ENCODE assay signal across 8 cellular contexts in genomic region chr2:203225423-203226039, GRCh38. TPM values are rescaled to one million over a fixed set of nuclear protein-coding genes. Genes with fewer than 3 reads are reported as not detected.
DNase-seq lines count a peak whose midpoint lies in the region; ATAC-seq and TF ChIP-seq lines count a peak whose summit lies in the region.

No MANE protein-coding gene starts in this region.

- no peak overlapping the region for H3K27ac Mint-ChIP-seq in CD8-positive, alpha-beta T cell
- no peak overlapping the region for H3K27ac Mint-ChIP-seq in activated naive CD8-positive, alpha-beta T cell treated with anti-CD3 and anti-CD28 coated beads, Interleukin-2, amount 10 ng/mL, durations not matched to agents 7 days and 5 days
- H3K27ac Mint-ChIP-seq in activated T-helper 2 cell treated with anti-CD3 and anti-CD28 coated beads, Interferon-gamma antibody, Interleukin-2, Interleukin-4, amounts not matched to agents 10 μg/mL and 5 μg/mL and 100 μg/mL, durations not matched to agents 14 hours and 24 hours and 36 hours: no peak overlapping the region

- TF ChIP-seq EP300 in transverse colon (IDR thresholded peaks at IDR 0.05; ENCODE audit: low read depth): no peak

- no peaks in the 10 kb centered on the region for H3K9me3 ChIP-seq in CD8-positive, alpha-beta T cell (ENCODE audit: low read length)
- H3K9me3 ChIP-seq in transverse colon: no peaks in the 10 kb centered on the region

- no peaks in the 10 kb centered on the region for H3K9me3 Mint-ChIP-seq in CD8-positive, alpha-beta T cell
- H3K9me3 Mint-ChIP-seq in activated naive CD8-positive, alpha-beta T cell treated with anti-CD3 and anti-CD28 coated beads, Interleukin-2, amount 10 ng/mL, durations not matched to agents 7 days and 5 days: no peaks in the 10 kb centered on the region
- H3K9me3 Mint-ChIP-seq in activated T-helper 2 cell treated with anti-CD3 and anti-CD28 coated beads, Interferon-gamma antibody, Interleukin-2, Interleukin-4, amounts not matched to agents 10 μg/mL and 5 μg/mL and 100 μg/mL, durations not matched to agents 14 hours and 24 hours and 36 hours: no peaks in the 10 kb centered on the region

- peak in 5 of 7 experiments; percentile 13 to 44 (median 30) for DNase-seq in CD8-positive, alpha-beta T cell
- peak; percentile 11 for DNase-seq in NCI-H82 treated with DMSO at 0.1 percent for 48 hours (lab: John Stamatoyannopoulos, UW; ENCODE audit: unreplicated experiment)
- no peak for DNase-seq in activated naive CD8-positive, alpha-beta T cell treated with anti-CD3 and anti-CD28 coated beads, Interleukin-2, amount 10 ng/mL, durations not matched to agents 7 days and 5 days
- DNase-seq in kidney epithelial cell (ENCODE audit: low read depth): no peak
- no peak for DNase-seq in transverse colon
- no peak for DNase-seq in omental fat pad (ENCODE audit: low spot score)
- no peak for DNase-seq in activated T-helper 2 cell treated with anti-CD3 and anti-CD28 coated beads, Interferon-gamma antibody, Interleukin-2, Interleukin-4, amounts not matched to agents 10 μg/mL and 5 μg/mL and 100 μg/mL, durations not matched to agents 14 hours and 24 hours and 36 hours (ENCODE audit: low spot score)

- CTCF ChIA-PET in CD8-positive, alpha-beta T cell (lab: Charles Lee): interaction anchor here (0.8 to 2.9 kb wide), 9 partner anchors 9 to 652 kb away, joined by 3 to 13 read pairs (median 4); no protein-coding TSS in a partner anchor

- peak; percentile 71 for TF ChIP-seq CTCF in CD8-positive, alpha-beta T cell (IDR thresholded peaks at IDR 0.05)
- peak; percentile 75 for TF ChIP-seq CTCF in kidney epithelial cell (IDR thresholded peaks at IDR 0.05; ENCODE audit: insufficient read depth, low read length, poor library complexity, severe bottlenecking)
- TF ChIP-seq CTCF in transverse colon (IDR thresholded peaks at IDR 0.05): peak; percentile 64 to 75 (median 71)
- TF ChIP-seq CTCF in omental fat pad (IDR thresholded peaks at IDR 0.05): no peak

- no peak overlapping the region for H3K27ac ChIP-seq in CD8-positive, alpha-beta T cell (ENCODE audit: low read depth, low read length)
- H3K27ac ChIP-seq in transverse colon: no peak overlapping the region

- POLR2A ChIA-PET in CD8-positive, alpha-beta T cell (lab: Charles Lee): interaction anchor here (0.6 to 1.4 kb wide), 2 partner anchors 13 to 205 kb away, joined by 5 read pairs; partner anchors contain the start of gene CYP20A1
- POLR2A ChIA-PET in activated naive CD8-positive, alpha-beta T cell treated with anti-CD3 and anti-CD28 coated beads, Interleukin-2, amount 10 ng/mL, durations not matched to agents 7 days and 5 days (lab: Charles Lee): no interaction called here

- H3K4me3 ChIP-seq in CD8-positive, alpha-beta T cell (ENCODE audit: low read depth, low read length): no peak overlapping the region
- H3K4me3 ChIP-seq in kidney epithelial cell (ENCODE audit: low read depth, low read length) (no peak overlapping the region), transverse colon (no peak overlapping the region)

- no peaks in the 10 kb centered on the region for H3K36me3 Mint-ChIP-seq in CD8-positive, alpha-beta T cell
- H3K36me3 Mint-ChIP-seq in activated naive CD8-positive, alpha-beta T cell treated with anti-CD3 and anti-CD28 coated beads, Interleukin-2, amount 10 ng/mL, durations not matched to agents 7 days and 5 days: no peaks in the 10 kb centered on the region
- no peaks in the 10 kb centered on the region for H3K36me3 Mint-ChIP-seq in activated T-helper 2 cell treated with anti-CD3 and anti-CD28 coated beads, Interferon-gamma antibody, Interleukin-2, Interleukin-4, amounts not matched to agents 10 μg/mL and 5 μg/mL and 100 μg/mL, durations not matched to agents 14 hours and 24 hours and 36 hours (ENCODE audit: low read depth)

- in situ Hi-C loops in transverse colon (cut with MboI; ENCODE audit: low pct_ligation_motif_present in 1 of 4, low pct_unique_long_range_greater_than_20kb in 1 of 4, low sequenced_read_pairs in 3 of 4): loop anchor here in 3 of 4 donors (25.0 kb wide), 5 partner anchors 237 to 687 kb away; no protein-coding TSS in a partner anchor

- no peaks in the 10 kb centered on the region for H3K27me3 ChIP-seq in CD8-positive, alpha-beta T cell (ENCODE audit: insufficient read depth, low read length)
- H3K27me3 ChIP-seq in kidney epithelial cell (ENCODE audit: control insufficient read depth, insufficient read depth, low read length) (no peaks in the 10 kb centered on the region), transverse colon (no peaks in the 10 kb centered on the region)

- intact Hi-C loops in CD8-positive, alpha-beta T cell (cut with DNase I, micrococcal nuclease): loop anchor here (1.0 to 2.0 kb wide), 3 partner anchors 14 to 589 kb away; partner anchors contain the start of gene CYP20A1 (in 1 of the 2)
- intact Hi-C loops in transverse colon (cut with DNase I; ENCODE audit: low total_unique reads): no loop called here
- intact Hi-C loops in activated T-helper 2 cell treated with anti-CD3 and anti-CD28 coated beads, Interferon-gamma antibody, Interleukin-2, Interleukin-4, amounts not matched to agents 10 μg/mL and 5 μg/mL and 100 μg/mL, durations not matched to agents 14 hours and 24 hours and 36 hours (cut with micrococcal nuclease): loop anchor here (2.0 kb wide), 1 partner anchor 229 kb away; no protein-coding TSS in a partner anchor

- WGBS in transverse colon (ENCODE audit: low coverage in 1 of 2), 2 donors: 94% methylated on average over 2 of the region's 2 CpGs

- TF ChIP-seq POLR2A in transverse colon (IDR thresholded peaks at IDR 0.05): no peak

- H3K4me1 Mint-ChIP-seq in CD8-positive, alpha-beta T cell (ENCODE audit: low read depth): no peaks in the 10 kb centered on the region
- peaks cover 3% of the 10 kb centered on the region for H3K4me1 Mint-ChIP-seq in activated naive CD8-positive, alpha-beta T cell treated with anti-CD3 and anti-CD28 coated beads, Interleukin-2, amount 10 ng/mL, durations not matched to agents 7 days and 5 days
- H3K4me1 Mint-ChIP-seq in activated T-helper 2 cell treated with anti-CD3 and anti-CD28 coated beads, Interferon-gamma antibody, Interleukin-2, Interleukin-4, amounts not matched to agents 10 μg/mL and 5 μg/mL and 100 μg/mL, durations not matched to agents 14 hours and 24 hours and 36 hours (ENCODE audit: low read depth): no peaks in the 10 kb centered on the region

- H3K4me1 ChIP-seq in CD8-positive, alpha-beta T cell (ENCODE audit: insufficient read depth, low read length): no peaks in the 10 kb centered on the region
- H3K4me1 ChIP-seq in transverse colon: no peaks in the 10 kb centered on the region

- H3K4me3 Mint-ChIP-seq in CD8-positive, alpha-beta T cell: no peak overlapping the region
- H3K4me3 Mint-ChIP-seq in activated naive CD8-positive, alpha-beta T cell treated with anti-CD3 and anti-CD28 coated beads, Interleukin-2, amount 10 ng/mL, durations not matched to agents 7 days and 5 days: no peak overlapping the region
- no peak overlapping the region for H3K4me3 Mint-ChIP-seq in activated T-helper 2 cell treated with anti-CD3 and anti-CD28 coated beads, Interferon-gamma antibody, Interleukin-2, Interleukin-4, amounts not matched to agents 10 μg/mL and 5 μg/mL and 100 μg/mL, durations not matched to agents 14 hours and 24 hours and 36 hours (ENCODE audit: low read depth)

- no peaks in the 10 kb centered on the region for H3K27me3 Mint-ChIP-seq in CD8-positive, alpha-beta T cell (ENCODE audit: low read depth)
- H3K27me3 Mint-ChIP-seq in activated naive CD8-positive, alpha-beta T cell treated with anti-CD3 and anti-CD28 coated beads, Interleukin-2, amount 10 ng/mL, durations not matched to agents 7 days and 5 days: no peaks in the 10 kb centered on the region
- no peaks in the 10 kb centered on the region for H3K27me3 Mint-ChIP-seq in activated T-helper 2 cell treated with anti-CD3 and anti-CD28 coated beads, Interferon-gamma antibody, Interleukin-2, Interleukin-4, amounts not matched to agents 10 μg/mL and 5 μg/mL and 100 μg/mL, durations not matched to agents 14 hours and 24 hours and 36 hours (ENCODE audit: low read depth)

- ATAC-seq in CD8-positive, alpha-beta T cell: peak; percentile 87
- ATAC-seq in GM19395 (IDR thresholded peaks at IDR 0.05; ENCODE audit: unreplicated experiment) (peak; percentile 67), omental fat pad (ENCODE audit: low FRiP score) (no peak)
- peak; percentile 70 for ATAC-seq in activated naive CD8-positive, alpha-beta T cell treated with anti-CD3 and anti-CD28 coated beads, Interleukin-2, amount 10 ng/mL, durations not matched to agents 7 days and 5 days (ENCODE audit: low read depth)

- no peaks in the 10 kb centered on the region for H3K36me3 ChIP-seq in CD8-positive, alpha-beta T cell (ENCODE audit: insufficient read depth, low read length)
- H3K36me3 ChIP-seq in kidney epithelial cell (ENCODE audit: control insufficient read depth, insufficient read depth, low read length): no peaks in the 10 kb centered on the region
- H3K36me3 ChIP-seq in transverse colon: peaks cover 0 to 4% (median 2%) of the 10 kb centered on the region in 4 donors

RNA-seq across cellular contexts. Expression of gene CYP20A1, which starts 13.3 kb away (rescaled TPM):
- total RNA-seq in CD8-positive, alpha-beta T cell: 10 to 100 TPM; 22.6 to 24.6 TPM
- 10 to 100 TPM; 18.3 to 22.6 TPM for total RNA-seq in activated naive CD8-positive, alpha-beta T cell treated with anti-CD3 and anti-CD28 coated beads, Interleukin-2, amount 10 ng/mL, durations not matched to agents 7 days and 5 days
- 24.9 and 28.2 TPM in 2 replicates for total RNA-seq in kidney epithelial cell
- 10 to 100 TPM in 3 of 4 donors, 1 to 10 TPM in 1; 6.0 to 34.4 (median 29.6) TPM for total RNA-seq in transverse colon
- 10 to 100 TPM; 27.5 to 36.5 (median 31.9) TPM for total RNA-seq in omental fat pad
- 21.0 and 23.2 TPM in 2 replicates for total RNA-seq in activated T-helper 2 cell treated with anti-CD3 and anti-CD28 coated beads, Interferon-gamma antibody, Interleukin-2, Interleukin-4, amounts not matched to agents 10 μg/mL and 5 μg/mL and 100 μg/mL, durations not matched to agents 14 hours and 24 hours and 36 hours

Comparison
In these comparisons a context has a peak if more than half of its experiments do, and no peak if none do; other contexts are left out.
1. DNase-seq: peak in CD8-positive, alpha-beta T cell (5 of 7) and NCI-H82 treated with DMSO at 0.1 percent for 48 hours (single experiment); none in activated naive CD8-positive, alpha-beta T cell treated with anti-CD3 and anti-CD28 coated beads, Interleukin-2, amount 10 ng/mL, durations not matched to agents 7 days and 5 days (single experiment), kidney epithelial cell (single experiment), transverse colon (single experiment), omental fat pad (single experiment) and activated T-helper 2 cell treated with anti-CD3 and anti-CD28 coated beads, Interferon-gamma antibody, Interleukin-2, Interleukin-4, amounts not matched to agents 10 μg/mL and 5 μg/mL and 100 μg/mL, durations not matched to agents 14 hours and 24 hours and 36 hours (single experiment).
2. CTCF ChIP-seq: peak in CD8-positive, alpha-beta T cell (single experiment), kidney epithelial cell (single experiment) and transverse colon (5 of 5); none in omental fat pad (0 of 3).